ENCODE assay signal across 8 cellular contexts in the genomic region with DNA sequence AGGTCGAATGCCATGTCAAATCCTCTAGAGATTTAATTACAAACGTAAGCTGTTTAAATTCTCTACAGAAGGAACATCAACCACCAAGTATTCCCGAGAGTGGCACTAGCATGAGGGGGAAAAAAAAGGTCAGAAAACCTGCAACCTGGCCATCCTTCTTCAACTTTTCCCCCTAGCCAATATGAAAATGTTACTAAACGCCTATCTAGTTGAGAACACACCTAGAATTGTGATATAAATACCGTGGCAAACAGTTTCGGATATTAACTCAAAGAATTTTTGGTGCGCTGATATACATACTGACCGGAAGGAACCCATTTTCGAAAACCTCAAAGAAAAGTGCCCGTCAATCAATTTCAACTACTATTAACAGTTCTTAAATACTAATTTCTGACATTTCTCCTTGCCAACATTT. TPM values are rescaled to one million over a fixed set of nuclear protein-coding genes. Genes with fewer than 3 reads are reported as not detected.
A peak's percentile ranks its signal among the peaks of the same experiment; 100 is the strongest.
DNase-seq lines count a peak whose midpoint lies in the region; ATAC-seq and TF ChIP-seq lines count a peak whose summit lies in the region.

No MANE protein-coding gene starts in this region.

- H3K4me1 ChIP-seq in left lung, result peaks cover 38 to 63% of the 10 kb centered on the region in 2 donors
- H3K4me1 ChIP-seq in upper lobe of left lung, result peaks cover 42 to 64% (median 49%) of the 10 kb centered on the region in 4 donors

- H3K9me3 ChIP-seq in left lung (no peaks in the 10 kb centered on the region), upper lobe of left lung (no peaks in the 10 kb centered on the region)

- DNase-seq in activated naive CD4-positive, alpha-beta T cell treated with anti-CD3 and anti-CD28 coated beads, Interleukin-2, amount 50 U/mL, for 16 hours, result no peak
- no peak for DNase-seq in activated naive CD8-positive, alpha-beta T cell treated with anti-CD3 and anti-CD28 coated beads, Interleukin-2, amount 50 U/mL, for 24 hours
- no peak for DNase-seq in left lung
- DNase-seq in upper lobe of left lung, result no peak
- no peak for DNase-seq in nucleus accumbens (lab: John Stamatoyannopoulos, UW)

- TF ChIP-seq EP300 in upper lobe of left lung (IDR thresholded peaks at IDR 0.05), result no peak

- peak overlapping the region; percentile 100 for H3K27ac Mint-ChIP-seq in activated naive CD4-positive, alpha-beta T cell treated with anti-CD3 and anti-CD28 coated beads, Interleukin-2, amount 50 U/mL, for 24 hours
- peak overlapping the region; percentile 100 for H3K27ac Mint-ChIP-seq in activated naive CD8-positive, alpha-beta T cell treated with anti-CD3 and anti-CD28 coated beads, Interleukin-2, amount 50 U/mL, for 24 hours

- H3K9me3 Mint-ChIP-seq in activated naive CD4-positive, alpha-beta T cell treated with anti-CD3 and anti-CD28 coated beads, Interleukin-2, amount 50 U/mL, for 24 hours, result no peaks in the 10 kb centered on the region
- H3K9me3 Mint-ChIP-seq in activated naive CD8-positive, alpha-beta T cell treated with anti-CD3 and anti-CD28 coated beads, Interleukin-2, amount 50 U/mL, for 24 hours, result no peaks in the 10 kb centered on the region

- H3K36me3 ChIP-seq in left lung (peaks cover 0 to 43% of the 10 kb centered on the region in 2 donors), upper lobe of left lung (peaks cover 1 to 39% (median 12%) of the 10 kb centered on the region in 4 donors)

- peak overlapping the region; percentile 64 to 87 for H3K4me3 ChIP-seq in left lung
- H3K4me3 ChIP-seq in upper lobe of left lung, result peak overlapping the region; percentile 58 to 91 (median 68)

- TF ChIP-seq POLR2A in upper lobe of left lung (IDR thresholded peaks at IDR 0.05), result no peak

- no peaks in the 10 kb centered on the region for H3K27me3 Mint-ChIP-seq in activated naive CD4-positive, alpha-beta T cell treated with anti-CD3 and anti-CD28 coated beads, Interleukin-2, amount 50 U/mL, for 24 hours
- no peaks in the 10 kb centered on the region for H3K27me3 Mint-ChIP-seq in activated naive CD8-positive, alpha-beta T cell treated with anti-CD3 and anti-CD28 coated beads, Interleukin-2, amount 50 U/mL, for 24 hours

- no peak for ATAC-seq in activated naive CD8-positive, alpha-beta T cell treated with anti-CD3 and anti-CD28 coated beads, Interleukin-2, amount 50 U/mL, for 24 hours
- no peak for ATAC-seq in left lung
- no peak for ATAC-seq in upper lobe of left lung (ENCODE audit: low FRiP score in 2 of 2)
- ATAC-seq in HG03432 (IDR thresholded peaks at IDR 0.05; ENCODE audit: unreplicated experiment), result no peak
- no peak for ATAC-seq in HG03097 (IDR thresholded peaks at IDR 0.05; ENCODE audit: low FRiP score, unreplicated experiment)

- TF ChIP-seq CTCF in left lung (IDR thresholded peaks at IDR 0.05) (no peak), upper lobe of left lung (IDR thresholded peaks at IDR 0.05) (no peak)

- H3K36me3 Mint-ChIP-seq in activated naive CD4-positive, alpha-beta T cell treated with anti-CD3 and anti-CD28 coated beads, Interleukin-2, amount 50 U/mL, for 24 hours, result peaks cover 47% of the 10 kb centered on the region
- peaks cover 70% of the 10 kb centered on the region for H3K36me3 Mint-ChIP-seq in activated naive CD8-positive, alpha-beta T cell treated with anti-CD3 and anti-CD28 coated beads, Interleukin-2, amount 50 U/mL, for 24 hours (ENCODE audit: low read depth)

- no peaks in the 10 kb centered on the region for H3K27me3 ChIP-seq in left lung
- H3K27me3 ChIP-seq in upper lobe of left lung, result no peaks in the 10 kb centered on the region

- peak overlapping the region; percentile 99 for H3K4me3 Mint-ChIP-seq in activated naive CD4-positive, alpha-beta T cell treated with anti-CD3 and anti-CD28 coated beads, Interleukin-2, amount 50 U/mL, for 24 hours
- peak overlapping the region; percentile 100 for H3K4me3 Mint-ChIP-seq in activated naive CD8-positive, alpha-beta T cell treated with anti-CD3 and anti-CD28 coated beads, Interleukin-2, amount 50 U/mL, for 24 hours

- 3% methylated on average over 10 of the region's 10 CpGs for WGBS in upper lobe of left lung, 2 donors

- peak overlapping the region in 1 of 2 donors; percentile 94 for H3K27ac ChIP-seq in left lung
- peak overlapping the region; percentile 93 to 96 (median 96) for H3K27ac ChIP-seq in upper lobe of left lung

- intact Hi-C loops in left lung (cut with DNase I), result no loop called here

- H3K4me1 Mint-ChIP-seq in activated naive CD4-positive, alpha-beta T cell treated with anti-CD3 and anti-CD28 coated beads, Interleukin-2, amount 50 U/mL, for 24 hours, result peaks cover 42% of the 10 kb centered on the region
- H3K4me1 Mint-ChIP-seq in activated naive CD8-positive, alpha-beta T cell treated with anti-CD3 and anti-CD28 coated beads, Interleukin-2, amount 50 U/mL, for 24 hours, result peaks cover 59% of the 10 kb centered on the region

RNA-seq across cellular contexts. Expression of a gene that starts 1.8 kb away (rescaled TPM):
- total RNA-seq in left lung (100 to 1,000 TPM; 377 to 427 TPM), upper lobe of left lung (100 to 1,000 TPM; 119 to 390 (median 293) TPM)

RNA-seq across cellular contexts. Expression of a gene that starts 12.4 kb away (rescaled TPM):
- total RNA-seq in left lung (1 to 10 TPM in 1 of 2 donors, under 1 TPM in 1; 0.41 to 1.3 TPM), upper lobe of left lung (1 to 10 TPM in 1 of 6 donors, under 1 TPM in 4, not detected in 1; 0.15 to 1.0 (median 0.34) TPM)
